Comparison of ENCODE assay signal across 28 cellular contexts in the genomic region with DNA sequence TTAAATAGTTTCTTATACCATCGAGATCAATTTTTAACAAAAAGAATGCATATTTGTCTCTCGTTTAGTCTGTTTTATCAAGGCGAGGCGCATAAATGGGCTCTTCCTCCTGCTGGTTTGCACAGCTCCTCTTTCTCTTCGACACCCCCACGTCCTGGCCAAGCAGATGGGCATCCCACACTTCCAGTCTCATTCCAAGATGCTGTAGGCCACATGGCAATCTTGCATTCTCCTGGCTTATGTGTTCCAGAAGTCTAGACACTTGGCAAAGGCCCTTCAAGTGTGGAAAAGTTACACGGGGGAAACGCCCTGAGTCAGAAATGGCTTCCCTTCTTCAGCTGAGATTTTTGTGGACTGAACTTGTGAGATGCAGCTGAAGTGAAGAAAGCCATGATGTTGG.
"Had no signal": no experiment of that assay in that cellular context is flagged by ENCODE, and none has a peak within 500 bp of the region (broad histone marks: within the 10 kb centered on the region; RNA-seq: fewer than 3 reads in every experiment).

No MANE protein-coding gene starts in this region.

- H3K36me3 ChIP-seq: esophagus squamous epithelium, gastroesophageal sphincter, WERI-Rb-1 had no signal

- H3K4me1 ChIP-seq: gastroesophageal sphincter had no signal

- H3K9me3 Mint-ChIP-seq: activated B cell treated with CpG ODN at 0.5 μM for 24 hours; activated CD8-positive, alpha-beta T cell treated with anti-CD3 and anti-CD28 coated beads for 36 hours; activated T-cell treated with anti-CD3 and anti-CD28 coated beads, Interleukin-2, amount 50 U/mL, for 4 hours; activated T-helper 17 cell treated with anti-CD3 and anti-CD28 coated beads, Interleukin-2, amount 50 U/mL, for 72 hours; effector memory CD8-positive, alpha-beta T cell; T-helper 2 cell treated with Interferon-gamma antibody and Interleukin-4, amounts not matched to agents 5 μg/mL and 100 μg/mL, for 36 hours had no signal

- H3K36me3 Mint-ChIP-seq: activated naive CD8-positive, alpha-beta T cell had no signal

- H3K4me1 Mint-ChIP-seq: activated T-helper 17 cell treated with anti-CD3 and anti-CD28 coated beads, Interleukin-2, amount 50 U/mL, for 72 hours had no signal

- H3K27ac Mint-ChIP-seq: activated B cell treated with CpG ODN at 0.5 μM for 24 hours; activated CD8-positive, alpha-beta T cell treated with anti-CD3 and anti-CD28 coated beads for 36 hours; activated naive CD8-positive, alpha-beta T cell; activated T-helper 17 cell treated with anti-CD3 and anti-CD28 coated beads, Interleukin-2, amount 50 U/mL, for 72 hours; effector memory CD8-positive, alpha-beta T cell; T-helper 17 cell; T-helper 2 cell treated with Interferon-gamma antibody and Interleukin-4, amounts not matched to agents 5 μg/mL and 100 μg/mL, for 36 hours had no signal

- H3K27me3 ChIP-seq: gastroesophageal sphincter had no signal

- DNase-seq: activated B cell treated with CpG ODN at 0.5 μM for 24 hours; activated CD4-positive, alpha-beta T cell treated with anti-CD3 and anti-CD28 coated beads for 48 hours; activated CD4-positive, alpha-beta T cell treated with anti-CD3 and anti-CD28 coated beads, Interleukin-2, amount 50 U/mL, for 1 hour; activated CD4-positive, alpha-beta T cell treated with anti-CD3 and anti-CD28 coated beads, Interleukin-2, amount 50 U/mL, for 48 hours; activated CD8-positive, alpha-beta memory T cell treated with anti-CD3 and anti-CD28 coated beads for 24 hours; activated CD8-positive, alpha-beta T cell treated with anti-CD3 and anti-CD28 coated beads for 36 hours; activated effector memory CD4-positive, alpha-beta T cell treated with Interleukin-2 at 50 U/mL for 16 hours; activated gamma-delta T cell treated with Interleukin-2 at 50 U/mL for 16 hours; activated naive CD4-positive, alpha-beta T cell treated with anti-CD3 and anti-CD28 coated beads, Interleukin-2, amount 50 U/mL, for 16 hours; activated naive CD4-positive, alpha-beta T cell treated with Interleukin-2 at 50 U/mL for 16 hours; activated T-cell treated with anti-CD3 and anti-CD28 coated beads, Interleukin-2, amount 50 U/mL, for 4 hours; amniotic stem cell; caudate nucleus; cortex of kidney; dermis blood vessel endothelial cell; effector CD4-positive, alpha-beta T cell; effector memory CD8-positive, alpha-beta T cell; esophagus squamous epithelium; foreskin melanocyte; T-helper 1 cell; T-helper 17 cell; T1000; WERI-Rb-1 had no signal

- H3K27ac ChIP-seq: esophagus squamous epithelium, gastroesophageal sphincter, WERI-Rb-1 had no signal

- H3K4me3 Mint-ChIP-seq: activated B cell treated with CpG ODN at 0.5 μM for 24 hours; activated CD8-positive, alpha-beta T cell treated with anti-CD3 and anti-CD28 coated beads for 36 hours; activated naive CD8-positive, alpha-beta T cell; activated T-cell treated with anti-CD3 and anti-CD28 coated beads, Interleukin-2, amount 50 U/mL, for 4 hours; activated T-helper 17 cell treated with anti-CD3 and anti-CD28 coated beads, Interleukin-2, amount 50 U/mL, for 72 hours; effector memory CD8-positive, alpha-beta T cell; T-helper 17 cell; T-helper 2 cell treated with Interferon-gamma antibody and Interleukin-4, amounts not matched to agents 5 μg/mL and 100 μg/mL, for 36 hours had no signal

- ATAC-seq: activated CD4-positive, CD25-positive, alpha-beta regulatory T cell treated with anti-CD3 and anti-CD28 coated beads, Interleukin-2, amount 50 U/mL, for 24 hours; activated CD8-positive, alpha-beta T cell treated with anti-CD3 and anti-CD28 coated beads for 36 hours; activated T-cell treated with anti-CD3 and anti-CD28 coated beads, Interleukin-2, amount 50 U/mL, for 4 hours; activated T-helper 17 cell treated with anti-CD3 and anti-CD28 coated beads, Interleukin-2, amount 50 U/mL, for 72 hours; effector memory CD8-positive, alpha-beta T cell; T-helper 17 cell had no signal

- H3K9me3 ChIP-seq: esophagus squamous epithelium, gastroesophageal sphincter had no signal

- H3K4me3 ChIP-seq: esophagus squamous epithelium, gastroesophageal sphincter had no signal
